Comparison of ENCODE assay signal across 7 cellular contexts in the genomic region with DNA sequence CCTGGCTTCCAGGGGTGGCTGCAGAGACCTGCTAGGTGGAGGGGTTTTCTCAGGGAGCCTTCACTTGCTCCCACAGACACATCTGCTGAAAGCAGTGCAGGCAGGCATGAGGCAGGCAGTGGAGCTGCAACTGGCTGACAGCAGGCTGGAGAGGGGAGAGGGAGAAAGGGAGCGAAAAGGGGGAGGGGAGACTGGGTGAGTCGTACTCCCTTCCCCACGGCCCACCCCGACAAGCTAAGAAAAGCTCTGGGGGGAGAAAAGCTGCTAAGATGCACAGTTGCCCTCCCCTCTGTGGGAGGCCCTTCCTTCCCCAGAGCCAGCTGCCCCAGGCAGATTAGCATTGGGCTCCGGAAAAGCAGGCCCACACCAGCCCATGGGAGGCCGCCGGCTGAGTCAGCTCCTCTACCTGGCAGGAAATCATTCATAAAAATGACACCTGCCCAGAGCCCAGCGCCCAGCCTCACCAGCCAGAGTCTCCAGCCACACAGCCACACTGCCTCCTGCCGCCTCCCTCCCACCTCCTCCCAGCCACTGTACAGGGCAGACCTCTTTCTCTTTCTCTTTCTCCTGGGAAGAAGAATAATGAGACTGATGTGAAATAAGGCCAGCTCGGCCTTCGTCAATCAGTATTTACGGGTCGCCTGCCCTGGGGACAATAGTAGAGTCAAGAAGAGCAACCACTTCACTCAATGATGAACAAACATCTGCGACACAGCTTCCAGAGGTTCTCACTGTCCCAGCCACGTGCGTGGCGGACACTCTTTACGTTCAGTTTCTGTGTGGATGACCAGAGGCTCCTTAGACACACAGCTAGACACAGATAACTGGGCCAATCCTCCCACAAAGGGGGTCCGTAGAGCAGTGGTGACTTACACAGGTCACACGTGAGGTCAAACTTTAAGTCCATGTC. TPM values are rescaled to one million over a fixed set of nuclear protein-coding genes. Genes with fewer than 3 reads are reported as not detected.
A peak's percentile ranks its signal among the peaks of the same experiment; 100 is the strongest.
DNase-seq lines count a peak whose midpoint lies in the region; ATAC-seq and TF ChIP-seq lines count a peak whose summit lies in the region.

No MANE protein-coding gene starts in this region.

- H3F3A ChIP-seq in GM23338 (replicated peaks; ENCODE audit: low read depth): peaks cover 65% of the 10 kb centered on the region

- H3K27ac ChIP-seq in GM23338 (ENCODE audit: low read depth): peak overlapping the region; percentile 87
- peak overlapping the region; percentile 41 for H3K27ac ChIP-seq in angular gyrus (ENCODE audit: low read depth, low read length)

- H3K27ac Mint-ChIP-seq in GM23338: peak overlapping the region; percentile 92
- H3K27ac Mint-ChIP-seq in naive thymus-derived CD8-positive, alpha-beta T cell: peak overlapping the region in 6 of 10 donors; percentile 10 to 85 (median 40)

- peak overlapping the region; percentile 52; the same call in 1 of the 2 replicates for H2AFZ ChIP-seq in GM23338

- no peaks in the 10 kb centered on the region for H3K36me3 Mint-ChIP-seq in GM23338 (ENCODE audit: low read depth)
- no peaks in the 10 kb centered on the region for H3K36me3 Mint-ChIP-seq in naive thymus-derived CD8-positive, alpha-beta T cell

- H4K20me1 ChIP-seq in GM23338 (replicated peaks; ENCODE audit: insufficient read depth): no peaks in the 10 kb centered on the region

- peaks cover 31% of the 10 kb centered on the region for H3K4me1 ChIP-seq in GM23338 (ENCODE audit: insufficient read depth)

- H3K4me2 ChIP-seq in GM23338: peak overlapping the region; percentile 70

- ATAC-seq in GM23338 (peak; percentile 80), HG03039 (IDR thresholded peaks at IDR 0.05; ENCODE audit: unreplicated experiment) (no peak), GM21528 (IDR thresholded peaks at IDR 0.05; ENCODE audit: low FRiP score, unreplicated experiment) (no peak)
- peak in 1 of 2 donors; percentile 20 for ATAC-seq in naive thymus-derived CD8-positive, alpha-beta T cell

- peaks cover 25% of the 10 kb centered on the region for H3K27me3 Mint-ChIP-seq in GM23338 (ENCODE audit: insufficient read depth, low read depth, poor library complexity)
- no peaks in the 10 kb centered on the region for H3K27me3 Mint-ChIP-seq in naive thymus-derived CD8-positive, alpha-beta T cell

- H3K4me1 Mint-ChIP-seq in GM23338: peaks cover 40% of the 10 kb centered on the region
- H3K4me1 Mint-ChIP-seq in naive thymus-derived CD8-positive, alpha-beta T cell: peaks cover 5 to 24% (median 13%) of the 10 kb centered on the region in 4 donors

- H3K9me3 Mint-ChIP-seq in GM23338: no peaks in the 10 kb centered on the region; the same call in 2 of the 3 replicates
- no peaks in the 10 kb centered on the region for H3K9me3 Mint-ChIP-seq in naive thymus-derived CD8-positive, alpha-beta T cell

- peak overlapping the region; percentile 30; the same call in 1 of the 3 replicates for H3K4me3 Mint-ChIP-seq in GM23338
- no peak overlapping the region for H3K4me3 Mint-ChIP-seq in naive thymus-derived CD8-positive, alpha-beta T cell

- DNase-seq in GM23338 (ENCODE audit: low spot score): peak; percentile 75
- DNase-seq in NCI-H1694 treated with DMSO at 0.1 percent for 48 hours (lab: John Stamatoyannopoulos, UW): peak; percentile 18
- DNase-seq in naive thymus-derived CD8-positive, alpha-beta T cell: no peak
- no peak for DNase-seq in effector CD4-positive, alpha-beta T cell

- no peak; a peak in 1 of 4 replicates for TF ChIP-seq CTCF in GM23338 (conservative IDR thresholded peaks at IDR 0.05; ENCODE audit: low read depth in 2 of 2)

- no peaks in the 10 kb centered on the region for H3K36me3 ChIP-seq in GM23338 (ENCODE audit: insufficient read depth)

- no peaks in the 10 kb centered on the region for H3K9me2 ChIP-seq in GM23338 (ENCODE audit: insufficient read depth)

- H3K27me3 ChIP-seq in GM23338 (ENCODE audit: insufficient read depth): no peaks in the 10 kb centered on the region

- POLR2A ChIA-PET in naive thymus-derived CD8-positive, alpha-beta T cell (lab: Charles Lee): no interaction called here

- peak overlapping the region; percentile 31 for H3K4me3 ChIP-seq in GM23338

- H3K79me2 ChIP-seq in GM23338 (replicated peaks; ENCODE audit: insufficient read depth): 0 out of 2 replicates have a peak, but pooled peaks cover 3% of the 10 kb centered on the region

TF ChIP-seq in GM23338, 12 proteins besides CTCF, POLR2A, EP300 and RAD21 (continues in another document):
- no peak for TF ChIP-seq ZNF462 (CRISPR knock-in tag; IDR thresholded peaks at IDR 0.05)
- no peak for TF ChIP-seq ETS1 (IDR thresholded peaks at IDR 0.05)
- no peak for TF ChIP-seq CREB1 (CRISPR knock-in tag; IDR thresholded peaks at IDR 0.05; ENCODE audit: low read depth)
- TF ChIP-seq EZH2phosphoT487 (IDR thresholded peaks at IDR 0.05; ENCODE audit: unreplicated experiment): no peak
- TF ChIP-seq STAT1 (IDR thresholded peaks at IDR 0.05; ENCODE audit: unreplicated experiment): no peak
- no peak for TF ChIP-seq POLR2AphosphoS5 (IDR thresholded peaks at IDR 0.05; ENCODE audit: low read depth)
- TF ChIP-seq ZNF114 (CRISPR knock-in tag; IDR thresholded peaks at IDR 0.05): no peak
- TF ChIP-seq ZNF331 (CRISPR knock-in tag; IDR thresholded peaks at IDR 0.05; ENCODE audit: low read depth): no peak
- TF ChIP-seq NANOG (IDR thresholded peaks at IDR 0.05; ENCODE audit: borderline replicate concordance): no peak
- no peak for TF ChIP-seq JUNB (IDR thresholded peaks at IDR 0.05; ENCODE audit: unreplicated experiment)

RNA-seq across cellular contexts. Expression of gene C20orf203, which starts 7.7 kb away (rescaled TPM):
- total RNA-seq in GM23338 (2014; rRNA removed; shearing (Covaris generic)): 0.08 TPM in 1 of 2 replicates, not detected in the other
- 0.03 and 0.11 TPM in 2 replicates for polyA plus RNA-seq in GM23338 (2016; fragmentation: Nextera tagmentation; extraction: Ambion mirVana)
- total RNA-seq in naive thymus-derived CD8-positive, alpha-beta T cell: under 1 TPM; 0.41 to 0.57 TPM
- polyA plus RNA-seq in naive thymus-derived CD8-positive, alpha-beta T cell: under 1 TPM in 1 of 3 donors, not detected in 2; 0.18 TPM

Comparison
In these comparisons a context has a peak if more than half of its experiments do, and no peak if none do; other contexts are left out.
1. DNase-seq: peak in GM23338 (single experiment) and NCI-H1694 treated with DMSO at 0.1 percent for 48 hours (single experiment); none in naive thymus-derived CD8-positive, alpha-beta T cell (0 of 10) and effector CD4-positive, alpha-beta T cell (single experiment).